Comparison of ENCODE assay signal across 1 cellular context in genomic region chr5:154842689-154843530, GRCh38.
TF ChIP-seq lines count a peak whose summit lies in the region.

No MANE protein-coding gene starts in this region.

TF ChIP-seq in H1, 55 proteins besides CTCF, POLR2A, EP300 and RAD21:
- TF ChIP-seq RNF2 (IDR thresholded peaks at IDR 0.05; ENCODE audit: borderline replicate concordance, low read depth, low read length, missing control alignments, poor library complexity, severe bottlenecking): no peak
- TF ChIP-seq MAFK (IDR thresholded peaks at IDR 0.05; ENCODE audit: low read depth, low read length): peak; percentile 19; the same call in 1 of the 2 replicates
